Comparison of ENCODE assay signal across 8 cellular contexts in genomic region chr10:43348511-43349312, GRCh38. TPM values are rescaled to one million over a fixed set of nuclear protein-coding genes. Genes with fewer than 3 reads are reported as not detected.
DNase-seq lines count a peak whose midpoint lies in the region; ATAC-seq and TF ChIP-seq lines count a peak whose summit lies in the region.

No MANE protein-coding gene starts in this region.

- peak; percentile 59 for DNase-seq in GM06990 (ENCODE audit: extremely low read depth, insufficient read length)
- peak; percentile 96 for DNase-seq in H7
- peak; percentile 80 for DNase-seq in LoVo (ENCODE audit: low spot score)
- DNase-seq in SJSA1 (ENCODE audit: low read depth in 1 of 2, low spot score in 2 of 2), result peak; percentile 58 to 71
- DNase-seq in activated naive CD4-positive, alpha-beta T cell treated with Interleukin-2 at 50 U/mL for 16 hours, result peak; percentile 86
- DNase-seq in glomerular visceral epithelial cell (ENCODE audit: extremely low spot score), result peak; percentile 85
- DNase-seq in pons (ENCODE audit: low spot score), result peak; percentile 99
- peak; percentile 91 for DNase-seq in upper lobe of right lung

- H3K36me3 ChIP-seq in GM06990 (ENCODE audit: control insufficient read depth, insufficient read depth, low read length), result no peaks in the 10 kb centered on the region
- no peaks in the 10 kb centered on the region for H3K36me3 ChIP-seq in H7 (replicated peaks; ENCODE audit: control insufficient read depth, insufficient read depth, low read length)
- H3K36me3 ChIP-seq in SJSA1, result no peaks in the 10 kb centered on the region
- H3K36me3 ChIP-seq in upper lobe of right lung, result no peaks in the 10 kb centered on the region

- TF ChIP-seq CTCF in GM06990 (IDR thresholded peaks at IDR 0.05; ENCODE audit: insufficient read depth, low read length, poor library complexity, severe bottlenecking) (peak; percentile 97), upper lobe of right lung (IDR thresholded peaks at IDR 0.05) (peak; percentile 92)

- ATAC-seq in upper lobe of right lung, result peak; percentile 99

- intact Hi-C loops in upper lobe of right lung (cut with DNase I), result no loop called here

- H3K4me1 ChIP-seq in SJSA1 (replicated peaks) (no peaks in the 10 kb centered on the region), upper lobe of right lung (no peaks in the 10 kb centered on the region)

- no peak overlapping the region for H3K27ac ChIP-seq in SJSA1
- no peak overlapping the region for H3K27ac ChIP-seq in upper lobe of right lung

- no peaks in the 10 kb centered on the region; the same call in 1 of the 2 replicates for H3K27me3 ChIP-seq in GM06990 (replicated peaks; ENCODE audit: control insufficient read depth, insufficient read depth, low read length)
- no peaks in the 10 kb centered on the region for H3K27me3 ChIP-seq in H7 (ENCODE audit: control insufficient read depth, insufficient read depth, low read length)
- 0 out of 2 replicates have a peak, but pooled peaks cover 5% of the 10 kb centered on the region for H3K27me3 ChIP-seq in SJSA1 (replicated peaks)
- no peaks in the 10 kb centered on the region for H3K27me3 ChIP-seq in upper lobe of right lung

- H3K4me3 ChIP-seq in GM06990 (replicated peaks; ENCODE audit: low read depth, low read length) (no peak overlapping the region), H7 (ENCODE audit: insufficient read depth, low read depth, low read length) (no peak overlapping the region), SJSA1 (no peak overlapping the region), upper lobe of right lung (no peak overlapping the region)

- H3K9me3 ChIP-seq in SJSA1 (replicated peaks) (no peaks in the 10 kb centered on the region), upper lobe of right lung (no peaks in the 10 kb centered on the region)

RNA-seq across cellular contexts. Expression of gene FXYD4, which starts 22.7 kb away (rescaled TPM):
- total RNA-seq in H7 (2014; rRNA removed; shearing (Covaris generic)), result not detected in 2 replicates
- total RNA-seq in SJSA1 (2014; rRNA removed; shearing (Covaris generic)), result not detected in 2 replicates
- total RNA-seq in upper lobe of right lung, result 1.1 TPM
